Comparison of ENCODE assay signal across 9 cellular contexts in genomic region chr11:93330446-93330984, GRCh38. TPM values are rescaled to one million over a fixed set of nuclear protein-coding genes. Genes with fewer than 3 reads are reported as not detected.
DNase-seq lines count a peak whose midpoint lies in the region; ATAC-seq and TF ChIP-seq lines count a peak whose summit lies in the region.
"Had no signal": no experiment of that assay in that cellular context is flagged by ENCODE, and none has a peak within 500 bp of the region (broad histone marks: within the 10 kb centered on the region; RNA-seq: fewer than 3 reads in every experiment).

DEUP1 (plus strand) TSS chr11:93330742; CDS start chr11:93332260, 1,518 bp downstream.

- H3K4me3 ChIP-seq in ascending aorta = peak within 1 kb of the TSS; percentile 46 to 64
- peak within 1 kb of the TSS; percentile 79 for H3K4me3 ChIP-seq in iPS-18a (ENCODE audit: low read length)

- ATAC-seq in HG03045 (IDR thresholded peaks at IDR 0.05; ENCODE audit: unreplicated experiment) (no peak), GM18517 (IDR thresholded peaks at IDR 0.05; ENCODE audit: unreplicated experiment) (no peak)

- no peaks in the 10 kb centered on the region for H3K36me3 ChIP-seq in ascending aorta
- no peaks in the 10 kb centered on the region for H3K36me3 ChIP-seq in iPS-18a (ENCODE audit: control insufficient read depth, low read depth, low read length)

- H3K4me1 ChIP-seq in ascending aorta (no peaks in the 10 kb centered on the region), iPS-18a (ENCODE audit: control insufficient read depth, low read depth, low read length) (peaks cover 6% of the 10 kb centered on the region)

- no peak for TF ChIP-seq CTCF in GM13977 (IDR thresholded peaks at IDR 0.05; ENCODE audit: extremely low read depth, insufficient read depth, missing control alignments)
- TF ChIP-seq CTCF in ascending aorta (IDR thresholded peaks at IDR 0.05) = no peak

- H3K9me3 ChIP-seq in ascending aorta = no peaks in the 10 kb centered on the region
- no peaks in the 10 kb centered on the region for H3K9me3 ChIP-seq in iPS-18a (ENCODE audit: control insufficient read depth, low read depth, low read length)

- no peak within 1 kb of the TSS for H3K27ac ChIP-seq in ascending aorta
- H3K27ac ChIP-seq in iPS-18a (ENCODE audit: low read length) = no peak within 1 kb of the TSS

- intact Hi-C loops in ascending aorta (cut with DNase I) = no loop called here

- DNase-seq in GM13977 (ENCODE audit: low spot score) (peak; percentile 67), NCI-H1436 treated with DMSO at 0.1 percent for 48 hours (lab: John Stamatoyannopoulos, UW) (peak; percentile 13), ascending aorta (ENCODE audit: low spot score in 2 of 2) (peak in 1 of 2 donors; percentile 60), amniotic stem cell (lab: John Stamatoyannopoulos, UW) (no peak)
- DNase-seq in stimulated activated CD4-positive, alpha-beta T cell treated with anti-CD3 and anti-CD28 coated beads, Interleukin-2, amount 100 ng/mL, for 48 hours = peak; percentile 3 to 6

- H3K27me3 ChIP-seq in ascending aorta = no peaks in the 10 kb centered on the region
- peaks cover 27% of the 10 kb centered on the region for H3K27me3 ChIP-seq in iPS-18a (ENCODE audit: control insufficient read depth, insufficient read depth, low read length)

- no peak within 1 kb of the TSS for H3K9ac ChIP-seq in iPS-18a (ENCODE audit: low read length)

- in situ Hi-C loops in GM13977 (cut with MboI; ENCODE audit: low pct_unique_long_range_greater_than_20kb, low sequenced_read_pairs, unreplicated experiment) = no loop called here

RNA-seq across cellular contexts. Expression of gene DEUP1, which starts in this region (rescaled TPM):
- not detected for total RNA-seq in ascending aorta
- total RNA-seq: LHCN-M2 had no signal
